22 cellular contexts compared by ENCODE assay signal in genomic region chr9:77170991-77171699, GRCh38. TPM values are rescaled to one million over a fixed set of nuclear protein-coding genes. Genes with fewer than 3 reads are reported as not detected.
A peak's percentile ranks its signal among the peaks of the same experiment; 100 is the strongest.
DNase-seq lines count a peak whose midpoint lies in the region; ATAC-seq and TF ChIP-seq lines count a peak whose summit lies in the region.
"Had no signal": no experiment of that assay in that cellular context is flagged by ENCODE, and none has a peak within 500 bp of the region (broad histone marks: within the 10 kb centered on the region; RNA-seq: fewer than 3 reads in every experiment).

No MANE protein-coding gene starts in this region.

- TF ChIP-seq POLR2A in tibial nerve (IDR thresholded peaks at IDR 0.05), result no peak

- DNase-seq in DMS53 (lab: John Stamatoyannopoulos, UW) (peak; percentile 36), DMS53 treated with DMSO at 0.1 percent for 48 hours (lab: John Stamatoyannopoulos, UW; ENCODE audit: unreplicated experiment) (no peak), NCI-H748 (lab: John Stamatoyannopoulos, UW; ENCODE audit: unreplicated experiment) (peak; percentile 95), left ventricle myocardium inferior (peak; percentile 50), psoas muscle (peak in 1 of 2 donors; percentile 80), tibial nerve (ENCODE audit: low spot score in 2 of 2) (no peak), mesothelial cell of epicardium (ENCODE audit: low spot score in 2 of 2, unreplicated experiment in 2 of 2) (no peak)
- DNase-seq: 8988T; activated CD8-positive, alpha-beta T cell treated with anti-CD3 and anti-CD28 coated beads, Interleukin-2, amount 10 ng/mL, durations not matched to agents 7 days and 5 days; activated T-cell treated with anti-CD3 and anti-CD28 coated beads, Interleukin-2, amount 50 U/mL, for 4 hours; Calu3; effector CD8-positive, alpha-beta T cell; lower lobe of right lung; MG63; NCI-H82; ovary; PC-3; SJCRH30; T-helper 2 cell had no signal

- no peak for TF ChIP-seq EP300 in tibial nerve (IDR thresholded peaks at IDR 0.05)

- H3K27me3 ChIP-seq in left ventricle myocardium inferior (ENCODE audit: low read depth) (no peaks in the 10 kb centered on the region), psoas muscle (ENCODE audit: insufficient read depth in 3 of 3, low read length in 2 of 3) (no peaks in the 10 kb centered on the region), tibial nerve (no peaks in the 10 kb centered on the region)
- H3K27me3 ChIP-seq: MG63, ovary, SJCRH30 had no signal

- H3K9me3 Mint-ChIP-seq in mesothelial cell of epicardium, result no peaks in the 10 kb centered on the region
- H3K9me3 Mint-ChIP-seq: activated naive CD4-positive, alpha-beta T cell treated with anti-CD3 and anti-CD28 coated beads, Interleukin-2, amount 50 U/mL, for 24 hours; activated T-cell treated with anti-CD3 and anti-CD28 coated beads, Interleukin-2, amount 50 U/mL, for 4 hours had no signal

- no peaks in the 10 kb centered on the region for H3K4me1 Mint-ChIP-seq in mesothelial cell of epicardium

- peaks cover 7% of the 10 kb centered on the region for H3K27me3 Mint-ChIP-seq in mesothelial cell of epicardium (ENCODE audit: low read depth)
- H3K27me3 Mint-ChIP-seq: activated naive CD4-positive, alpha-beta T cell treated with anti-CD3 and anti-CD28 coated beads, Interleukin-2, amount 50 U/mL, for 24 hours had no signal

- no peaks in the 10 kb centered on the region for H3K36me3 Mint-ChIP-seq in mesothelial cell of epicardium
- H3K36me3 Mint-ChIP-seq: activated naive CD4-positive, alpha-beta T cell treated with anti-CD3 and anti-CD28 coated beads, Interleukin-2, amount 50 U/mL, for 24 hours had no signal

- intact Hi-C loops in left ventricle myocardium inferior (cut with micrococcal nuclease) (no loop called here), psoas muscle (cut with DNase I) (loop anchor here in 1 of 2 donors (10.0 kb wide), 1 partner anchor 776 kb away; the partner anchor contains the start of gene RFK)

- H3K27ac ChIP-seq in left ventricle myocardium inferior (replicated peaks), result peak overlapping the region; percentile 77
- peak overlapping the region; percentile 79 for H3K27ac ChIP-seq in psoas muscle
- no peak overlapping the region for H3K27ac ChIP-seq in tibial nerve
- H3K27ac ChIP-seq: lower lobe of right lung, ovary, SJCRH30 had no signal

- peak; percentile 76 to 96 (median 96) for ATAC-seq in psoas muscle
- no peak for ATAC-seq in GM19452 (IDR thresholded peaks at IDR 0.05; ENCODE audit: unreplicated experiment)
- ATAC-seq: activated CD8-positive, alpha-beta T cell treated with anti-CD3 and anti-CD28 coated beads, Interleukin-2, amount 10 ng/mL, durations not matched to agents 7 days and 5 days; activated T-cell treated with anti-CD3 and anti-CD28 coated beads, Interleukin-2, amount 50 U/mL, for 4 hours; lower lobe of right lung; PC-3 had no signal

- H3K4me1 ChIP-seq in left ventricle myocardium inferior (peaks cover 20% of the 10 kb centered on the region), psoas muscle (peaks cover 30% of the 10 kb centered on the region), tibial nerve (no peaks in the 10 kb centered on the region)
- H3K4me1 ChIP-seq: lower lobe of right lung, SJCRH30 had no signal

- H3K4me3 Mint-ChIP-seq in mesothelial cell of epicardium, result no peak overlapping the region
- H3K4me3 Mint-ChIP-seq: activated CD8-positive, alpha-beta T cell treated with anti-CD3 and anti-CD28 coated beads, Interleukin-2, amount 10 ng/mL, durations not matched to agents 7 days and 5 days; activated naive CD4-positive, alpha-beta T cell treated with anti-CD3 and anti-CD28 coated beads, Interleukin-2, amount 50 U/mL, for 24 hours; activated T-cell treated with anti-CD3 and anti-CD28 coated beads, Interleukin-2, amount 50 U/mL, for 4 hours had no signal

- H3K9me3 ChIP-seq in left ventricle myocardium inferior (replicated peaks), result no peaks in the 10 kb centered on the region
- no peaks in the 10 kb centered on the region for H3K9me3 ChIP-seq in psoas muscle
- H3K9me3 ChIP-seq in tibial nerve, result no peaks in the 10 kb centered on the region
- H3K9me3 ChIP-seq: HAP-1, lower lobe of right lung, MG63, ovary, SJCRH30 had no signal

- TF ChIP-seq CTCF in left ventricle myocardium inferior (IDR thresholded peaks at IDR 0.05; ENCODE audit: borderline replicate concordance) (no peak), psoas muscle (IDR thresholded peaks at IDR 0.05) (no peak), tibial nerve (IDR thresholded peaks at IDR 0.05) (no peak), mesothelial cell of epicardium (IDR thresholded peaks at IDR 0.05; ENCODE audit: unreplicated experiment) (no peak)

- no peak overlapping the region for H3K27ac Mint-ChIP-seq in mesothelial cell of epicardium
- H3K27ac Mint-ChIP-seq: activated CD8-positive, alpha-beta T cell treated with anti-CD3 and anti-CD28 coated beads, Interleukin-2, amount 10 ng/mL, durations not matched to agents 7 days and 5 days had no signal

- H3K36me3 ChIP-seq in left ventricle myocardium inferior (no peaks in the 10 kb centered on the region), psoas muscle (ENCODE audit: insufficient read depth in 1 of 2, low read depth in 1 of 2) (no peaks in the 10 kb centered on the region), tibial nerve (no peaks in the 10 kb centered on the region)
- H3K36me3 ChIP-seq: HAP-1, lower lobe of right lung, MG63, ovary, SJCRH30 had no signal

- 57 to 59% (median 57%) methylated on average over 2 of the region's 2 CpGs for WGBS in psoas muscle, 3 donors
- 88 to 93% methylated on average over 2 of the region's 2 CpGs for WGBS in tibial nerve, 2 donors

- H3K4me3 ChIP-seq in left ventricle myocardium inferior, result no peak overlapping the region
- peak overlapping the region; percentile 13 for H3K4me3 ChIP-seq in psoas muscle
- H3K4me3 ChIP-seq in tibial nerve, result no peak overlapping the region
- H3K4me3 ChIP-seq: HAP-1, lower lobe of right lung, MG63, ovary, SJCRH30 had no signal

RNA-seq across cellular contexts. Expression of gene VPS13A, which starts 6.2 kb away (rescaled TPM):
- 32.5 TPM for total RNA-seq in left ventricle myocardium inferior
- total RNA-seq in psoas muscle, result 10 to 100 TPM; 19.4 to 27.0 (median 20.7) TPM
- 1 to 10 TPM; 3.3 to 9.0 (median 4.7) TPM for polyA plus RNA-seq in psoas muscle
- 10 to 100 TPM; 24.6 to 31.0 (median 27.6) TPM for total RNA-seq in tibial nerve
- total RNA-seq in mesothelial cell of epicardium, result 38.7 to 44.2 TPM (median 42.1 TPM) in 3 replicates

Comparison
In these comparisons a context has a peak if more than half of its experiments do, and no peak if none do; other contexts are left out.
1. DNase-seq: peak in DMS53 (single experiment), NCI-H748 (single experiment) and left ventricle myocardium inferior (single experiment); none in DMS53 treated with DMSO at 0.1 percent for 48 hours (single experiment), tibial nerve (0 of 2) and mesothelial cell of epicardium (0 of 2).
2. H3K27ac ChIP-seq: peak in left ventricle myocardium inferior (single experiment) and psoas muscle (single experiment); none in tibial nerve (0 of 4).